Comparison of ENCODE assay signal across 1 cellular context in genomic region chr6:138403801-138404665, GRCh38.
A peak's percentile ranks its signal among the peaks of the same experiment; 100 is the strongest.
TF ChIP-seq lines count a peak whose summit lies in the region.

HEBP2 (plus strand) TSS chr6:138404223; CDS start chr6:138404496, 273 bp downstream.

TF ChIP-seq in HepG2, 621 proteins besides CTCF, POLR2A, EP300 and RAD21 (continued from another document and continues in another):
- TF ChIP-seq BRCA1 (CRISPR knock-in tag; IDR thresholded peaks at IDR 0.05) (0 out of 2 replicates have a peak, but pooled peaks have one; percentile 77), ZNF552 (CRISPR knock-in tag; IDR thresholded peaks at IDR 0.05; ENCODE audit: borderline replicate concordance) (peak; percentile 78), ZNF780A (CRISPR knock-in tag; IDR thresholded peaks at IDR 0.05) (no peak), NFIB (CRISPR knock-in tag; IDR thresholded peaks at IDR 0.05; ENCODE audit: borderline replicate concordance) (no peak), LCORL (IDR thresholded peaks at IDR 0.05) (peak; percentile 57), LCORL (CRISPR knock-in tag; IDR thresholded peaks at IDR 0.05) (peak; percentile 99), GABPB1 (CRISPR knock-in tag; IDR thresholded peaks at IDR 0.05) (peak; percentile 93), SAFB2 (CRISPR knock-in tag; IDR thresholded peaks at IDR 0.05; ENCODE audit: borderline replicate concordance, low read depth) (peak; percentile 72; the same call in 1 of the 2 replicates), ZNF616 (CRISPR knock-in tag; IDR thresholded peaks at IDR 0.05; ENCODE audit: low read depth) (no peak), MYC (CRISPR knock-in tag; IDR thresholded peaks at IDR 0.05; ENCODE audit: borderline replicate concordance) (peak; percentile 90), ESRRA (CRISPR knock-in tag; IDR thresholded peaks at IDR 0.05; ENCODE audit: low read depth) (peak; percentile 76), RBAK (CRISPR knock-in tag; IDR thresholded peaks at IDR 0.05) (no peak), ZBTB8A (CRISPR knock-in tag; IDR thresholded peaks at IDR 0.05; ENCODE audit: borderline replicate concordance, low read depth) (peak; percentile 83; the same call in 1 of the 2 replicates), ARID3A (IDR thresholded peaks at IDR 0.05; ENCODE audit: low read depth, low read length) (no peak; the same call in 1 of the 2 replicates), MXD1 (CRISPR knock-in tag; IDR thresholded peaks at IDR 0.05) (peak; percentile 21), ZNF446 (CRISPR knock-in tag; IDR thresholded peaks at IDR 0.05) (no peak; the same call in 1 of the 2 replicates), ELF4 (CRISPR knock-in tag; IDR thresholded peaks at IDR 0.05; ENCODE audit: borderline replicate concordance) (no peak; the same call in 1 of the 2 replicates), SRF (IDR thresholded peaks at IDR 0.05; ENCODE audit: low read depth, low read length) (no peak), PHF21A (CRISPR knock-in tag; IDR thresholded peaks at IDR 0.05) (peak; percentile 85), YEATS4 (CRISPR knock-in tag; IDR thresholded peaks at IDR 0.05; ENCODE audit: borderline replicate concordance) (peak; percentile 97), ZNF724P (CRISPR knock-in tag; IDR thresholded peaks at IDR 0.05; ENCODE audit: borderline replicate concordance) (peak; percentile 54), ZNF143 (CRISPR knock-in tag; IDR thresholded peaks at IDR 0.05) (no peak), ZNF207 (IDR thresholded peaks at IDR 0.05; ENCODE audit: borderline replicate concordance) (no peak), ZNF761 (CRISPR knock-in tag; conservative IDR thresholded peaks at IDR 0.05) (peak; percentile 83; the same call in 1 of the 2 replicates), SYNCRIP (IDR thresholded peaks at IDR 0.05; ENCODE audit: insufficient read depth, low read depth, low read length) (no peak), ZKSCAN8 (CRISPR knock-in tag; IDR thresholded peaks at IDR 0.05; ENCODE audit: borderline replicate concordance) (peak; percentile 45; the same call in 1 of the 2 replicates), ZNF234 (CRISPR knock-in tag; conservative IDR thresholded peaks at IDR 0.05) (peak; percentile 64; the same call in 1 of the 2 replicates), PRDM4 (CRISPR knock-in tag; IDR thresholded peaks at IDR 0.05; ENCODE audit: borderline replicate concordance) (no peak), ZNF556 (CRISPR knock-in tag; IDR thresholded peaks at IDR 0.05; ENCODE audit: borderline replicate concordance) (peak; percentile 84), ZSCAN22 (CRISPR knock-in tag; IDR thresholded peaks at IDR 0.05) (peak; percentile 68; the same call in 1 of the 2 replicates), MED8 (CRISPR knock-in tag; IDR thresholded peaks at IDR 0.05; ENCODE audit: insufficient replicate concordance) (peak; percentile 87), EZH2 (conservative IDR thresholded peaks at IDR 0.05; ENCODE audit: low read depth, low read length) (no peak), ZNF367 (CRISPR knock-in tag; IDR thresholded peaks at IDR 0.05; ENCODE audit: borderline replicate concordance) (no peak; the same call in none of the 2 replicates), FOSL1 (CRISPR knock-in tag; IDR thresholded peaks at IDR 0.05; ENCODE audit: borderline replicate concordance) (peak; percentile 30; the same call in 1 of the 2 replicates), NR2F2 (IDR thresholded peaks at IDR 0.05; ENCODE audit: borderline replicate concordance, low read depth) (0 out of 2 replicates have a peak, but pooled peaks have one; percentile 20), RBM22 (optimal IDR thresholded peaks at IDR 0.05; ENCODE audit: low read length) (no peak), MIER2 (CRISPR knock-in tag; IDR thresholded peaks at IDR 0.05) (peak; percentile 53; the same call in 1 of the 2 replicates), ZNF737 (CRISPR knock-in tag; IDR thresholded peaks at IDR 0.05; ENCODE audit: borderline replicate concordance) (no peak), ZNF792 (CRISPR knock-in tag; IDR thresholded peaks at IDR 0.05) (peak; percentile 95)
- TF ChIP-seq, protein P1, sequence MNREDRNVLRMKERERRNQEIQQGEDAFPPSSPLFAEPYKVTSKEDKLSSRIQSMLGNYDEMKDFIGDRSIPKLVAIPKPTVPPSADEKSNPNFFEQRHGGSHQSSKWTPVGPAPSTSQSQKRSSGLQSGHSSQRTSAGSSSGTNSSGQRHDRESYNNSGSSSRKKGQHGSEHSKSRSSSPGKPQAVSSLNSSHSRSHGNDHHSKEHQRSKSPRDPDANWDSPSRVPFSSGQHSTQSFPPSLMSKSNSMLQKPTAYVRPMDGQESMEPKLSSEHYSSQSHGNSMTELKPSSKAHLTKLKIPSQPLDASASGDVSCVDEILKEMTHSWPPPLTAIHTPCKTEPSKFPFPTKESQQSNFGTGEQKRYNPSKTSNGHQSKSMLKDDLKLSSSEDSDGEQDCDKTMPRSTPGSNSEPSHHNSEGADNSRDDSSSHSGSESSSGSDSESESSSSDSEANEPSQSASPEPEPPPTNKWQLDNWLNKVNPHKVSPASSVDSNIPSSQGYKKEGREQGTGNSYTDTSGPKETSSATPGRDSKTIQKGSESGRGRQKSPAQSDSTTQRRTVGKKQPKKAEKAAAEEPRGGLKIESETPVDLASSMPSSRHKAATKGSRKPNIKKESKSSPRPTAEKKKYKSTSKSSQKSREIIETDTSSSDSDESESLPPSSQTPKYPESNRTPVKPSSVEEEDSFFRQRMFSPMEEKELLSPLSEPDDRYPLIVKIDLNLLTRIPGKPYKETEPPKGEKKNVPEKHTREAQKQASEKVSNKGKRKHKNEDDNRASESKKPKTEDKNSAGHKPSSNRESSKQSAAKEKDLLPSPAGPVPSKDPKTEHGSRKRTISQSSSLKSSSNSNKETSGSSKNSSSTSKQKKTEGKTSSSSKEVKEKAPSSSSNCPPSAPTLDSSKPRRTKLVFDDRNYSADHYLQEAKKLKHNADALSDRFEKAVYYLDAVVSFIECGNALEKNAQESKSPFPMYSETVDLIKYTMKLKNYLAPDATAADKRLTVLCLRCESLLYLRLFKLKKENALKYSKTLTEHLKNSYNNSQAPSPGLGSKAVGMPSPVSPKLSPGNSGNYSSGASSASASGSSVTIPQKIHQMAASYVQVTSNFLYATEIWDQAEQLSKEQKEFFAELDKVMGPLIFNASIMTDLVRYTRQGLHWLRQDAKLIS (CRISPR knock-in tag; IDR thresholded peaks at IDR 0.05), result no peak
- TF ChIP-seq, protein P2, sequence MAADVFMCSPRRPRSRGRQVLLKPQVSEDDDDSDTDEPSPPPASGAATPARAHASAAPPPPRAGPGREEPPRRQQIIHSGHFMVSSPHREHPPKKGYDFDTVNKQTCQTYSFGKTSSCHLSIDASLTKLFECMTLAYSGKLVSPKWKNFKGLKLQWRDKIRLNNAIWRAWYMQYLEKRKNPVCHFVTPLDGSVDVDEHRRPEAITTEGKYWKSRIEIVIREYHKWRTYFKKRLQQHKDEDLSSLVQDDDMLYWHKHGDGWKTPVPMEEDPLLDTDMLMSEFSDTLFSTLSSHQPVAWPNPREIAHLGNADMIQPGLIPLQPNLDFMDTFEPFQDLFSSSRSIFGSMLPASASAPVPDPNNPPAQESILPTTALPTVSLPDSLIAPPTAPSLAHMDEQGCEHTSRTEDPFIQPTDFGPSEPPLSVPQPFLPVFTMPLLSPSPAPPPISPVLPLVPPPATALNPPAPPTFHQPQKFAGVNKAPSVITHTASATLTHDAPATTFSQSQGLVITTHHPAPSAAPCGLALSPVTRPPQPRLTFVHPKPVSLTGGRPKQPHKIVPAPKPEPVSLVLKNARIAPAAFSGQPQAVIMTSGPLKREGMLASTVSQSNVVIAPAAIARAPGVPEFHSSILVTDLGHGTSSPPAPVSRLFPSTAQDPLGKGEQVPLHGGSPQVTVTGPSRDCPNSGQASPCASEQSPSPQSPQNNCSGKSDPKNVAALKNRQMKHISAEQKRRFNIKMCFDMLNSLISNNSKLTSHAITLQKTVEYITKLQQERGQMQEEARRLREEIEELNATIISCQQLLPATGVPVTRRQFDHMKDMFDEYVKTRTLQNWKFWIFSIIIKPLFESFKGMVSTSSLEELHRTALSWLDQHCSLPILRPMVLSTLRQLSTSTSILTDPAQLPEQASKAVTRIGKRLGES (CRISPR knock-in tag; IDR thresholded peaks at IDR 0.05; ENCODE audit: borderline replicate concordance), result no peak; the same call in 1 of the 2 replicates
- TF ChIP-seq, protein P3, sequence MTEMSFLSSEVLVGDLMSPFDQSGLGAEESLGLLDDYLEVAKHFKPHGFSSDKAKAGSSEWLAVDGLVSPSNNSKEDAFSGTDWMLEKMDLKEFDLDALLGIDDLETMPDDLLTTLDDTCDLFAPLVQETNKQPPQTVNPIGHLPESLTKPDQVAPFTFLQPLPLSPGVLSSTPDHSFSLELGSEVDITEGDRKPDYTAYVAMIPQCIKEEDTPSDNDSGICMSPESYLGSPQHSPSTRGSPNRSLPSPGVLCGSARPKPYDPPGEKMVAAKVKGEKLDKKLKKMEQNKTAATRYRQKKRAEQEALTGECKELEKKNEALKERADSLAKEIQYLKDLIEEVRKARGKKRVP (CRISPR knock-in tag; IDR thresholded peaks at IDR 0.05), result peak in 1 of 2 experiments; percentile 88; a peak in 2 of 4 replicates
- TF ChIP-seq, protein P4, sequence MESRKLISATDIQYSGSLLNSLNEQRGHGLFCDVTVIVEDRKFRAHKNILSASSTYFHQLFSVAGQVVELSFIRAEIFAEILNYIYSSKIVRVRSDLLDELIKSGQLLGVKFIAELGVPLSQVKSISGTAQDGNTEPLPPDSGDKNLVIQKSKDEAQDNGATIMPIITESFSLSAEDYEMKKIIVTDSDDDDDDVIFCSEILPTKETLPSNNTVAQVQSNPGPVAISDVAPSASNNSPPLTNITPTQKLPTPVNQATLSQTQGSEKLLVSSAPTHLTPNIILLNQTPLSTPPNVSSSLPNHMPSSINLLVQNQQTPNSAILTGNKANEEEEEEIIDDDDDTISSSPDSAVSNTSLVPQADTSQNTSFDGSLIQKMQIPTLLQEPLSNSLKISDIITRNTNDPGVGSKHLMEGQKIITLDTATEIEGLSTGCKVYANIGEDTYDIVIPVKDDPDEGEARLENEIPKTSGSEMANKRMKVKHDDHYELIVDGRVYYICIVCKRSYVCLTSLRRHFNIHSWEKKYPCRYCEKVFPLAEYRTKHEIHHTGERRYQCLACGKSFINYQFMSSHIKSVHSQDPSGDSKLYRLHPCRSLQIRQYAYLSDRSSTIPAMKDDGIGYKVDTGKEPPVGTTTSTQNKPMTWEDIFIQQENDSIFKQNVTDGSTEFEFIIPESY (CRISPR knock-in tag; IDR thresholded peaks at IDR 0.05), result peak; percentile 42; the same call in 1 of the 2 replicates
- TF ChIP-seq, protein P5, sequence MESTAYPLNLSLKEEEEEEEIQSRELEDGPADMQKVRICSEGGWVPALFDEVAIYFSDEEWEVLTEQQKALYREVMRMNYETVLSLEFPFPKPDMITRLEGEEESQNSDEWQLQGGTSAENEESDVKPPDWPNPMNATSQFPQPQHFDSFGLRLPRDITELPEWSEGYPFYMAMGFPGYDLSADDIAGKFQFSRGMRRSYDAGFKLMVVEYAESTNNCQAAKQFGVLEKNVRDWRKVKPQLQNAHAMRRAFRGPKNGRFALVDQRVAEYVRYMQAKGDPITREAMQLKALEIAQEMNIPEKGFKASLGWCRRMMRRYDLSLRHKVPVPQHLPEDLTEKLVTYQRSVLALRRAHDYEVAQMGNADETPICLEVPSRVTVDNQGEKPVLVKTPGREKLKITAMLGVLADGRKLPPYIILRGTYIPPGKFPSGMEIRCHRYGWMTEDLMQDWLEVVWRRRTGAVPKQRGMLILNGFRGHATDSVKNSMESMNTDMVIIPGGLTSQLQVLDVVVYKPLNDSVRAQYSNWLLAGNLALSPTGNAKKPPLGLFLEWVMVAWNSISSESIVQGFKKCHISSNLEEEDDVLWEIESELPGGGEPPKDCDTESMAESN (CRISPR knock-in tag; conservative IDR thresholded peaks at IDR 0.05), result 0 out of 2 replicates have a peak, but pooled peaks have one; percentile 77
- TF ChIP-seq, protein P6, sequence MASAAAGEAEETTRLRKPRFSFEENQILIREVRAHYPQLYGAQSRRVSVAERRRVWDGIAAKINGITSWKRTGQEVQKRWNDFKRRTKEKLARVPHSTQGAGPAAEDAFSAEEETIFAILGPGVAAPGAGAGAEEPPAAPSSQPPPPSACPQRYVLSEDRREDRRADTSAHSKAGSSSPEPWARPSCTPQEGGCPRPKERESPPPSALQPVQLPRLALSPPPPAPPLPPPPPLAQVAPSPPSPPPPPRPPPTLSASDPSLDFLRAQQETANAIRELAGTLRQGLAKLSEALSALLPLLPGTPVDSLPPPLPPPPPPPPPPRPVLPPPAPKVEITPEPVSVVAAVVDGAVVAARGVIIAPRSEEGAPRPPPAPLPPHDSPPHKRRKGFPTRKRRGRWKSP (CRISPR knock-in tag; IDR thresholded peaks at IDR 0.05), result peak; percentile 85
